ENCODE assay signal across 7 cellular contexts in the genomic region with DNA sequence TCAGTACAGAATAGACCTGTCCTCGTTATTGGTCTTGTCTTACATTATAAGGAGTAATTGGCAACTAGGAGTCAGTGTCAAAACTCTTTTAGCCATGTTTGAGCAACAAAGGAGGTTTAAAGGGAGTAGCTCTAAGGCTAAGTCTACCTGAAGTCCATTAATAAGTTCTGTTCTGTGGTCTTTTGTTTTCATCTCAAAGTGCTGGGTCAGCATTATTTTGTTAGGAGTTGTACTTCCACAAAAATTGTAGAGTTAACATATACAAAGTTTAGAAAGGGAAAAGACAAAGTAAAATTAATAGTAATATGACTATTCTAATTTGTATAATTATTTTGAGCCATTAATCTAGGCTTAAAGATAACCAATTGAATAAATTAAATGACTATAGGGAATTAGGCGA.
"Had no signal": no experiment of that assay in that cellular context is flagged by ENCODE, and none has a peak within 500 bp of the region (broad histone marks: within the 10 kb centered on the region; RNA-seq: fewer than 3 reads in every experiment).

No MANE protein-coding gene starts in this region.

- DNase-seq: GM23248, GOT3, H9, HCEC 1CT, KG1 had no signal

- H3K27ac ChIP-seq: GM23248, HL-60 had no signal

- H2AFZ ChIP-seq: GM23248 had no signal

- H3K4me3 ChIP-seq: GM23248 had no signal

- FAIRE-seq: H54 had no signal

- H3K9ac ChIP-seq: GM23248 had no signal
